Comparison of ENCODE assay signal across 8 cellular contexts in the genomic region with DNA sequence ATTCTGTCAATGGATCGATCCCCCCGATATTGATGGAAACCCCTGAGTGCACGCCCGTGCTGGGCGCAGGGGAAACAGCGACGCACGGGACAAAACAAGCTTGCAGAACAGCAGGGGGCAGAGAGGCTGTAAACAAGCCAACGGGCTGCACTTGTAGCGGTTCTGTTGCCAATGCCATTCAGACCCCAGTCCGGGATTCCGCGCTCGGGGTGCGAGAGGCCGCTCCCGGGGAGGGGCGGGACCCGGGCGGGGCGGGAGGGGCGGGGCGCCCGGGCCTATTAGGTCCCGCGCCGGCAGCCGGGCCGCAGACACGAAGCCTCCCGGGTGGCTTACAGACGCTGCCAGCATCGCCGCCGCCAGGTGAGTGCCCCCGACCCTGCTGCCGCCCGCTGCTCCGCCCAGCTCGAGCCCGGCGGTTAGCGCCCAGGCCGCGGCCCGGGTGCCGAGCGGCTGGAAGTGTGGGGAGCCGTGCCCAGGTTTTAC. TPM values are rescaled to one million over a fixed set of nuclear protein-coding genes. Genes with fewer than 3 reads are reported as not detected.
DNase-seq lines count a peak whose midpoint lies in the region; ATAC-seq, FAIRE-seq and TF ChIP-seq lines count a peak whose summit lies in the region.

A gene with protein sequence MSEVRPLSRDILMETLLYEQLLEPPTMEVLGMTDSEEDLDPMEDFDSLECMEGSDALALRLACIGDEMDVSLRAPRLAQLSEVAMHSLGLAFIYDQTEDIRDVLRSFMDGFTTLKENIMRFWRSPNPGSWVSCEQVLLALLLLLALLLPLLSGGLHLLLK (plus strand): TSS at position 307 of the 483 bp plus-strand sequence. CDS start 13,273 bp downstream, outside the sequence.

- H3K9ac ChIP-seq in BLaER1 treated with 17β-estradiol and CSF1 and Interleukin-3, amounts not matched to agents 10 nM and 100 nM: peak within 1 kb of the TSS; percentile 49 to 83 (median 65)
- peak within 1 kb of the TSS; percentile 86 for H3K9ac ChIP-seq in NT2/D1 (ENCODE audit: insufficient read length, low read depth)
- H3K9ac ChIP-seq in neural progenitor cell: no peak within 1 kb of the TSS

- peaks cover 22 to 65% (median 35%) of the 10 kb centered on the region in 11 experiments for H3K27me3 ChIP-seq in BLaER1 treated with 17β-estradiol and CSF1 and Interleukin-3, amounts not matched to agents 10 nM and 100 nM
- peaks cover 53% of the 10 kb centered on the region for H3K27me3 ChIP-seq in GM23338 (ENCODE audit: insufficient read depth)
- H3K27me3 ChIP-seq in NT2/D1 (ENCODE audit: insufficient read depth, insufficient read length): peaks cover 14% of the 10 kb centered on the region
- peaks cover 76% of the 10 kb centered on the region for H3K27me3 ChIP-seq in neural progenitor cell

- H3K27me3 Mint-ChIP-seq in GM23338 (ENCODE audit: insufficient read depth, low read depth, poor library complexity): peaks cover 48% of the 10 kb centered on the region
- peaks cover 8% of the 10 kb centered on the region for H3K27me3 Mint-ChIP-seq in activated T-cell treated with anti-CD3 and anti-CD28 coated beads, Interleukin-2, amount 50 U/mL, for 24 hours
- H3K27me3 Mint-ChIP-seq in neural progenitor cell (ENCODE audit: insufficient read depth, low read depth): peaks cover 45% of the 10 kb centered on the region

- ATAC-seq in GM23338: peak; percentile 79
- ATAC-seq in HG03565 (IDR thresholded peaks at IDR 0.05; ENCODE audit: unreplicated experiment): no peak

- H3F3A ChIP-seq in GM23338 (replicated peaks; ENCODE audit: low read depth) (peaks cover 9% of the 10 kb centered on the region; the same call in 1 of the 2 replicates), neural progenitor cell (ENCODE audit: low read depth) (peaks cover 36% of the 10 kb centered on the region)

- peak within 1 kb of the TSS; percentile 79 for H3K4me3 Mint-ChIP-seq in GM23338
- peak within 1 kb of the TSS; percentile 70 for H3K4me3 Mint-ChIP-seq in activated T-cell treated with anti-CD3 and anti-CD28 coated beads, Interleukin-2, amount 50 U/mL, for 24 hours
- peak within 1 kb of the TSS; percentile 84 for H3K4me3 Mint-ChIP-seq in neural progenitor cell

- no peaks in the 10 kb centered on the region for H3K9me2 ChIP-seq in GM23338 (ENCODE audit: insufficient read depth)

- peak within 1 kb of the TSS; percentile 96 to 100 (median 100) for H3K4me2 ChIP-seq in BLaER1 treated with 17β-estradiol and CSF1 and Interleukin-3, amounts not matched to agents 10 nM and 100 nM
- H3K4me2 ChIP-seq in GM23338 (peak within 1 kb of the TSS; percentile 99), neural progenitor cell (peak within 1 kb of the TSS; percentile 91)

- peaks cover 0 to 40% (median 8%) of the 10 kb centered on the region in 11 experiments; a peak in 9 of 22 replicates for H4K20me1 ChIP-seq in BLaER1 treated with 17β-estradiol and CSF1 and Interleukin-3, amounts not matched to agents 10 nM and 100 nM
- H4K20me1 ChIP-seq in GM23338 (replicated peaks; ENCODE audit: insufficient read depth) (no peaks in the 10 kb centered on the region; the same call in 1 of the 2 replicates), neural progenitor cell (ENCODE audit: low read depth) (peaks cover 22% of the 10 kb centered on the region)

- H3K4me1 ChIP-seq in BLaER1 treated with 17β-estradiol and CSF1 and Interleukin-3, amounts not matched to agents 10 nM and 100 nM: peaks cover 23 to 67% (median 61%) of the 10 kb centered on the region in 10 experiments
- H3K4me1 ChIP-seq in GM23338 (ENCODE audit: insufficient read depth): peaks cover 3% of the 10 kb centered on the region; the same call in 1 of the 2 replicates
- peaks cover 8% of the 10 kb centered on the region for H3K4me1 ChIP-seq in NT2/D1 (ENCODE audit: insufficient read depth, insufficient read length)
- peaks cover 16% of the 10 kb centered on the region for H3K4me1 ChIP-seq in neural progenitor cell

- no peaks in the 10 kb centered on the region for H3K9me3 ChIP-seq in BLaER1 treated with 17β-estradiol and CSF1 and Interleukin-3, amounts not matched to agents 10 nM and 100 nM (replicated peaks in 1 of 11)
- H3K9me3 ChIP-seq in NT2/D1 (ENCODE audit: insufficient read depth, low read length) (no peaks in the 10 kb centered on the region), neural progenitor cell (ENCODE audit: low read depth) (no peaks in the 10 kb centered on the region)

- no peaks in the 10 kb centered on the region for H3K36me3 ChIP-seq in BLaER1 treated with 17β-estradiol and CSF1 and Interleukin-3, amounts not matched to agents 10 nM and 100 nM
- H3K36me3 ChIP-seq in GM23338 (ENCODE audit: insufficient read depth) (no peaks in the 10 kb centered on the region), NT2/D1 (ENCODE audit: insufficient read depth, insufficient read length, low read length) (no peaks in the 10 kb centered on the region), neural progenitor cell (no peaks in the 10 kb centered on the region)

- TF ChIP-seq CTCF in GM23338 (conservative IDR thresholded peaks at IDR 0.05; ENCODE audit: low read depth in 2 of 2): peak in 1 of 2 experiments; percentile 18; a peak in 1 of 4 replicates
- TF ChIP-seq CTCF in neural progenitor cell (IDR thresholded peaks at IDR 0.05): no peak

- DNase-seq in GM23338 (ENCODE audit: low spot score) (peak; percentile 92), NT2/D1 (ENCODE audit: low read depth, low spot score) (peak; percentile 50), fibroblast of peridontal ligament (ENCODE audit: extremely low read depth) (peak; percentile 21), neural progenitor cell (ENCODE audit: low spot score) (peak; percentile 85), H54 (ENCODE audit: insufficient read length, low spot score) (no peak)
- DNase-seq in activated T-cell treated with anti-CD3 and anti-CD28 coated beads, Interleukin-2, amount 50 U/mL, for 24 hours: peak; percentile 71

- H3K4me1 Mint-ChIP-seq in GM23338 (peaks cover 5% of the 10 kb centered on the region; the same call in 2 of the 3 replicates), neural progenitor cell (peaks cover 19% of the 10 kb centered on the region)
- H3K4me1 Mint-ChIP-seq in activated T-cell treated with anti-CD3 and anti-CD28 coated beads, Interleukin-2, amount 50 U/mL, for 24 hours (ENCODE audit: low read depth): peaks cover 7% of the 10 kb centered on the region

- TF ChIP-seq POLR2A in H54 (IDR thresholded peaks at IDR 0.05; ENCODE audit: low read depth, low read length): no peak

- no peaks in the 10 kb centered on the region for H3K79me2 ChIP-seq in GM23338 (replicated peaks; ENCODE audit: insufficient read depth)
- no peaks in the 10 kb centered on the region for H3K79me2 ChIP-seq in neural progenitor cell (ENCODE audit: low read depth)

- no peak for FAIRE-seq in H54 (lab: Jason Lieb, UNC)

- H2AFZ ChIP-seq in GM23338: peak within 1 kb of the TSS; percentile 99
- H2AFZ ChIP-seq in neural progenitor cell (replicated peaks): peak within 1 kb of the TSS; percentile 76

- H3K27ac Mint-ChIP-seq in GM23338: no peak within 1 kb of the TSS
- peak within 1 kb of the TSS; percentile 71 for H3K27ac Mint-ChIP-seq in activated T-cell treated with anti-CD3 and anti-CD28 coated beads, Interleukin-2, amount 50 U/mL, for 24 hours
- H3K27ac Mint-ChIP-seq in neural progenitor cell: no peak within 1 kb of the TSS

- no peaks in the 10 kb centered on the region for H3K9me3 Mint-ChIP-seq in GM23338
- no peaks in the 10 kb centered on the region for H3K9me3 Mint-ChIP-seq in activated T-cell treated with anti-CD3 and anti-CD28 coated beads, Interleukin-2, amount 50 U/mL, for 24 hours
- no peaks in the 10 kb centered on the region for H3K9me3 Mint-ChIP-seq in neural progenitor cell

- peak within 1 kb of the TSS; percentile 61 to 77 (median 66) for H3K4me3 ChIP-seq in BLaER1 treated with 17β-estradiol and CSF1 and Interleukin-3, amounts not matched to agents 10 nM and 100 nM
- H3K4me3 ChIP-seq in GM23338 (peak within 1 kb of the TSS; percentile 85), NT2/D1 (ENCODE audit: insufficient read length, low read depth) (peak within 1 kb of the TSS; percentile 81), neural progenitor cell (peak within 1 kb of the TSS; percentile 57)

- H3K36me3 Mint-ChIP-seq in GM23338 (ENCODE audit: low read depth): no peaks in the 10 kb centered on the region
- H3K36me3 Mint-ChIP-seq in activated T-cell treated with anti-CD3 and anti-CD28 coated beads, Interleukin-2, amount 50 U/mL, for 24 hours (ENCODE audit: low read depth): no peaks in the 10 kb centered on the region
- no peaks in the 10 kb centered on the region for H3K36me3 Mint-ChIP-seq in neural progenitor cell

- peak within 1 kb of the TSS in 5 of 11 experiments; percentile 15 to 66 (median 49); a peak in 7 of 22 replicates for H3K27ac ChIP-seq in BLaER1 treated with 17β-estradiol and CSF1 and Interleukin-3, amounts not matched to agents 10 nM and 100 nM
- H3K27ac ChIP-seq in GM23338 (ENCODE audit: low read depth): no peak within 1 kb of the TSS
- no peak within 1 kb of the TSS for H3K27ac ChIP-seq in neural progenitor cell

TF ChIP-seq in GM23338, 12 proteins besides CTCF, POLR2A, EP300 and RAD21 (continues in another document):
- TF ChIP-seq, protein P1, sequence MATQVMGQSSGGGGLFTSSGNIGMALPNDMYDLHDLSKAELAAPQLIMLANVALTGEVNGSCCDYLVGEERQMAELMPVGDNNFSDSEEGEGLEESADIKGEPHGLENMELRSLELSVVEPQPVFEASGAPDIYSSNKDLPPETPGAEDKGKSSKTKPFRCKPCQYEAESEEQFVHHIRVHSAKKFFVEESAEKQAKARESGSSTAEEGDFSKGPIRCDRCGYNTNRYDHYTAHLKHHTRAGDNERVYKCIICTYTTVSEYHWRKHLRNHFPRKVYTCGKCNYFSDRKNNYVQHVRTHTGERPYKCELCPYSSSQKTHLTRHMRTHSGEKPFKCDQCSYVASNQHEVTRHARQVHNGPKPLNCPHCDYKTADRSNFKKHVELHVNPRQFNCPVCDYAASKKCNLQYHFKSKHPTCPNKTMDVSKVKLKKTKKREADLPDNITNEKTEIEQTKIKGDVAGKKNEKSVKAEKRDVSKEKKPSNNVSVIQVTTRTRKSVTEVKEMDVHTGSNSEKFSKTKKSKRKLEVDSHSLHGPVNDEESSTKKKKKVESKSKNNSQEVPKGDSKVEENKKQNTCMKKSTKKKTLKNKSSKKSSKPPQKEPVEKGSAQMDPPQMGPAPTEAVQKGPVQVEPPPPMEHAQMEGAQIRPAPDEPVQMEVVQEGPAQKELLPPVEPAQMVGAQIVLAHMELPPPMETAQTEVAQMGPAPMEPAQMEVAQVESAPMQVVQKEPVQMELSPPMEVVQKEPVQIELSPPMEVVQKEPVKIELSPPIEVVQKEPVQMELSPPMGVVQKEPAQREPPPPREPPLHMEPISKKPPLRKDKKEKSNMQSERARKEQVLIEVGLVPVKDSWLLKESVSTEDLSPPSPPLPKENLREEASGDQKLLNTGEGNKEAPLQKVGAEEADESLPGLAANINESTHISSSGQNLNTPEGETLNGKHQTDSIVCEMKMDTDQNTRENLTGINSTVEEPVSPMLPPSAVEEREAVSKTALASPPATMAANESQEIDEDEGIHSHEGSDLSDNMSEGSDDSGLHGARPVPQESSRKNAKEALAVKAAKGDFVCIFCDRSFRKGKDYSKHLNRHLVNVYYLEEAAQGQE (IDR thresholded peaks at IDR 0.05; ENCODE audit: unreplicated experiment): no peak
- TF ChIP-seq ZNF114 (CRISPR knock-in tag; IDR thresholded peaks at IDR 0.05): no peak

RNA-seq across cellular contexts. Expression of the gene that starts here (rescaled TPM):
- total RNA-seq in GM23338 (2014; rRNA removed; shearing (Covaris generic)): 5.6 and 9.8 TPM in 2 replicates
- polyA plus RNA-seq in GM23338 (2016; fragmentation: Nextera tagmentation; extraction: Ambion mirVana): 9.6 and 10.4 TPM in 2 replicates
- total RNA-seq in neural progenitor cell (ENCODE audit: low replicate concordance): 1.6 and 2.2 TPM in 2 replicates
